Comparison of ENCODE assay signal across 9 cellular contexts in the genomic region with DNA sequence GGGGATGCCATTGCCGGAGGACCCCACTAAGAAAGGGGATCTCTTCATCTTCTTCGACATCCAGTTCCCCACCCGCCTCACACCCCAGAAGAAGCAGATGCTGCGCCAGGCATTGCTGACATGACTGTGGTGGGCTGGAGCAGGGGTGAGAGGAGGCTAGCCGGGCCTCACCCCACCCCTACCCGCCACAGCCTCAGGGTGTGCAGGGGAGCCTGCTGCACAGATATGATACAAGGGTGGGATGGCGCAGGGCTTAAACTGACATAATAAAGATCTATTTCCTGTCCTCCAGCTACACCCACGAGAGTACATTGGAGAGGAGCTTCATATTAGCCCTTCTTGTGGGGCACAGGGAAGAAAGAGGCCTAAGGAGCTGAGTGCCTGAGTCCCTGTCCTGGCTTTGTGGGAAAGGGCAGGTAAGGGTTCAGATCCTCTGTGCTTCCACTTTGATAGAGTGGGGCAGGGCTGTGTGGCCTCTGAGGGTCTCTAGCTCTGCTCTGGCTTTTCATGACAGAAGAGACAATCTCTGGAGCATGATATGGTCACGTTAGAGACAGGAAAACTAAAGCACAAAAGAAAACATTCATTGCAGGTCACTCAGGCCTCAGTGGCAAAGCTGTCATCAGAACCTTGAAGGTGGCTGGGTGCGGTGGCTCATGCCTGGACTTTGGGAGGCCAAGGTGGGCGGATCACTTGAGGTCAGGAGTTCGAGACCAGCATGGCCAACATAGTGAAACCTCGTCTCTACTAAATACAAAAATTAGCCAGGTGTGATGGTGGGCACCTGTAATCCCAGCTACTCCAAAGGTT. TPM values are rescaled to one million over a fixed set of nuclear protein-coding genes. Genes with fewer than 3 reads are reported as not detected.
A peak's percentile ranks its signal among the peaks of the same experiment; 100 is the strongest.
DNase-seq lines count a peak whose midpoint lies in the region.
"Had no signal": no experiment of that assay in that cellular context is flagged by ENCODE, and none has a peak within 500 bp of the region (broad histone marks: within the 10 kb centered on the region; RNA-seq: fewer than 3 reads in every experiment).

No MANE protein-coding gene starts in this region.

- intact Hi-C loops in posterior vena cava (cut with DNase I): no loop called here

- DNase-seq in NCI-H82 (lab: John Stamatoyannopoulos, UW) (peak; percentile 10), NCI-H82 treated with DMSO at 0.1 percent for 48 hours (lab: John Stamatoyannopoulos, UW; ENCODE audit: unreplicated experiment) (no peak), NAMALWA (ENCODE audit: low spot score) (peak; percentile 26), posterior vena cava (ENCODE audit: low spot score) (peak; percentile 70), foreskin melanocyte (no peak), nucleus accumbens (lab: John Stamatoyannopoulos, UW) (no peak), SIG-M5 treated with dmso at 0.1 percent for 504 hours (lab: John Stamatoyannopoulos, UW; ENCODE audit: unreplicated experiment) (no peak)
- peak; percentile 34 for DNase-seq in activated gamma-delta T cell treated with anti-CD3 and anti-CD28 coated beads, Interleukin-2, amount 50 U/mL, for 16 hours (ENCODE audit: low read depth)
- DNase-seq: SHP77 treated with DMSO at 0.1 percent for 48 hours had no signal

RNA-seq across cellular contexts. Expression of a gene that starts 12.4 kb away (rescaled TPM):
- total RNA-seq in posterior vena cava: 10 to 100 TPM; 22.8 to 38.7 TPM

RNA-seq across cellular contexts. Expression of a gene that starts 19.4 kb away (rescaled TPM):
- total RNA-seq in posterior vena cava: not detected

RNA-seq across cellular contexts. Expression of a gene that starts 38.7 kb away (rescaled TPM):
- total RNA-seq in posterior vena cava: 1 to 10 TPM; 1.1 to 1.9 TPM

Comparison
In these comparisons a context has a peak if more than half of its experiments do, and no peak if none do; other contexts are left out.
1. DNase-seq: peak in NCI-H82 (single experiment), NAMALWA (single experiment), activated gamma-delta T cell treated with anti-CD3 and anti-CD28 coated beads, Interleukin-2, amount 50 U/mL, for 16 hours (single experiment) and posterior vena cava (single experiment); none in NCI-H82 treated with DMSO at 0.1 percent for 48 hours (single experiment), foreskin melanocyte (single experiment), nucleus accumbens (0 of 56) and SIG-M5 treated with dmso at 0.1 percent for 504 hours (single experiment).